11 cellular contexts compared by ENCODE assay signal in the genomic region with DNA sequence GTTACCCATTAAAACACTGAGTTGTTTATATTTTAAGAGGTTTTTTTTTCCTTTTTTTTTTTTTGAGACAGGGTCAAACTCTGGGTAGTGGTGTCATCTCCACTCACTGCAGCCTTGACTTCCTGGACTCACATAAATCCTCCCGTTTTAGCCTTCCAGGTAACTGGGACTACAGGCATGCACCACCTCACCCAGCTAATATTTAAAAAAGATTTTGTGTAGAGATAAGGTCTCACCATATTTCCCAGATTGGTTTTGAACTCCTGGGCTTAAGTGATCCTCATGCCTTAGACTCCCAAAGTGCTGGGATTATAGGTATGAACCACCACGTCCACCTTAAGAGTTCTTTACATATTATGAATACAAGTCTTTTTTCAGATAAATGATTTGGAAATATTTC.
"Had no signal": no experiment of that assay in that cellular context is flagged by ENCODE, and none has a peak within 500 bp of the region (broad histone marks: within the 10 kb centered on the region; RNA-seq: fewer than 3 reads in every experiment).

No MANE protein-coding gene starts in this region.

- DNase-seq: GM23248, GOT3, H7, H9, HCEC 1CT, HFFc6 had no signal

- H3K27ac ChIP-seq: GM23248 had no signal

- H3K4me1 ChIP-seq: HAP-1 had no signal

- H3K9ac ChIP-seq: GM23248 had no signal

- ATAC-seq: GM23338, HCT116 had no signal

- H3K4me2 ChIP-seq: GM23338 had no signal

- H2AFZ ChIP-seq: GM23248, GM23338 had no signal

- H3K4me3 ChIP-seq: GM23248, GM23338, HAP-1 had no signal

- FAIRE-seq: H1, H54 had no signal
